Comparison of ENCODE assay signal across 29 cellular contexts in genomic region chr22:24833881-24834495, GRCh38. TPM values are rescaled to one million over a fixed set of nuclear protein-coding genes. Genes with fewer than 3 reads are reported as not detected.
"Had no signal": no experiment of that assay in that cellular context is flagged by ENCODE, and none has a peak within 500 bp of the region (broad histone marks: within the 10 kb centered on the region; RNA-seq: fewer than 3 reads in every experiment).

No MANE protein-coding gene starts in this region.

- DNase-seq: activated CD4-positive, alpha-beta T cell treated with anti-CD3 and anti-CD28 coated beads for 36 hours; activated CD4-positive, alpha-beta T cell treated with anti-CD3 and anti-CD28 coated beads, Interleukin-2, amount 50 U/mL, for 1 hour; activated CD8-positive, alpha-beta memory T cell treated with anti-CD3 and anti-CD28 coated beads, Interleukin-2, amount 50 U/mL, for 4 hours; activated CD8-positive, alpha-beta T cell treated with anti-CD3 and anti-CD28 coated beads for 36 hours; activated gamma-delta T cell treated with Interleukin-2 at 50 U/mL for 16 hours; activated naive CD4-positive, alpha-beta T cell treated with anti-CD3 and anti-CD28 coated beads, Interleukin-2, amount 10 ng/mL, durations not matched to agents 7 days and 5 days; activated naive CD8-positive, alpha-beta T cell treated with anti-CD3 and anti-CD28 coated beads for 36 hours; activated T-cell treated with anti-CD3 and anti-CD28 coated beads, Interleukin-2, amount 50 U/mL, for 72 hours; brain microvascular endothelial cell; Karpas-422; MM.1S; NCI-H1048; NCI-H146; NCI-H187 treated with DMSO at 0.1 percent for 48 hours; NCI-H2081 treated with DMSO at 0.1 percent for 48 hours; NCI-H446 treated with DMSO at 0.1 percent for 48 hours; NCI-H526 treated with DMSO at 0.1 percent for 48 hours; NK-92 treated with Interleukin-12 subunit alpha and Interleukin-12 subunit beta, amount 100 ng/mL, for 24 hours; Peyer's patch; Right ventricle myocardium superior; SJCRH30; SK-N-SH; T-helper 1 cell had no signal

- H3K4me1 Mint-ChIP-seq: activated CD4-positive, alpha-beta T cell treated with anti-CD3 and anti-CD28 coated beads for 36 hours; activated naive CD4-positive, alpha-beta T cell treated with anti-CD3 and anti-CD28 coated beads, Interleukin-2, amount 10 ng/mL, durations not matched to agents 7 days and 5 days; activated naive CD8-positive, alpha-beta T cell treated with anti-CD3 and anti-CD28 coated beads for 36 hours had no signal

- H3K27ac ChIP-seq: brain microvascular endothelial cell, cardiac muscle cell, Peyer's patch, RWPE1, SJCRH30, VCaP had no signal

- H3K36me3 Mint-ChIP-seq: activated naive CD4-positive, alpha-beta T cell treated with anti-CD3 and anti-CD28 coated beads, Interleukin-2, amount 10 ng/mL, durations not matched to agents 7 days and 5 days; activated naive CD8-positive, alpha-beta T cell treated with anti-CD3 and anti-CD28 coated beads for 36 hours had no signal

- H3K4me3 ChIP-seq: cardiac muscle cell, Peyer's patch, SJCRH30 had no signal

- ATAC-seq: activated CD4-positive, alpha-beta T cell treated with anti-CD3 and anti-CD28 coated beads for 36 hours; activated CD8-positive, alpha-beta T cell treated with anti-CD3 and anti-CD28 coated beads for 36 hours; activated T-cell treated with anti-CD3 and anti-CD28 coated beads, Interleukin-2, amount 50 U/mL, for 72 hours had no signal

- H3K9ac ChIP-seq: SK-N-SH had no signal

- H3K4me2 ChIP-seq: SK-N-SH had no signal

- H3K9me3 ChIP-seq: Peyer's patch, SJCRH30, SK-N-SH had no signal

- H3K4me1 ChIP-seq: Peyer's patch, SJCRH30 had no signal

- H3K36me3 ChIP-seq: brain microvascular endothelial cell, cardiac muscle cell, Peyer's patch, SJCRH30 had no signal

- H3K27ac Mint-ChIP-seq: activated CD4-positive, alpha-beta T cell treated with anti-CD3 and anti-CD28 coated beads for 36 hours; activated CD8-positive, alpha-beta T cell treated with anti-CD3 and anti-CD28 coated beads for 36 hours; activated naive CD4-positive, alpha-beta T cell treated with anti-CD3 and anti-CD28 coated beads, Interleukin-2, amount 10 ng/mL, durations not matched to agents 7 days and 5 days; activated naive CD8-positive, alpha-beta T cell treated with anti-CD3 and anti-CD28 coated beads for 36 hours; activated T-cell treated with anti-CD3 and anti-CD28 coated beads, Interleukin-2, amount 50 U/mL, for 72 hours; activated T-helper 2 cell treated with anti-CD3 and anti-CD28 coated beads, Interferon-gamma antibody, Interleukin-2, Interleukin-4, amounts not matched to agents 10 μg/mL and 5 μg/mL and 100 μg/mL, durations not matched to agents 14 hours and 24 hours and 36 hours had no signal

- H3K9me3 Mint-ChIP-seq: activated CD8-positive, alpha-beta T cell treated with anti-CD3 and anti-CD28 coated beads for 36 hours; activated naive CD4-positive, alpha-beta T cell treated with anti-CD3 and anti-CD28 coated beads, Interleukin-2, amount 10 ng/mL, durations not matched to agents 7 days and 5 days; activated naive CD8-positive, alpha-beta T cell treated with anti-CD3 and anti-CD28 coated beads for 36 hours; activated T-cell treated with anti-CD3 and anti-CD28 coated beads, Interleukin-2, amount 50 U/mL, for 72 hours; activated T-helper 2 cell treated with anti-CD3 and anti-CD28 coated beads, Interferon-gamma antibody, Interleukin-2, Interleukin-4, amounts not matched to agents 10 μg/mL and 5 μg/mL and 100 μg/mL, durations not matched to agents 14 hours and 24 hours and 36 hours had no signal

- H3K27me3 ChIP-seq: brain microvascular endothelial cell, cardiac muscle cell, Peyer's patch, SJCRH30 had no signal

- H3K27me3 Mint-ChIP-seq: activated CD4-positive, alpha-beta T cell treated with anti-CD3 and anti-CD28 coated beads for 36 hours; activated naive CD8-positive, alpha-beta T cell treated with anti-CD3 and anti-CD28 coated beads for 36 hours had no signal

- H3K4me3 Mint-ChIP-seq: activated CD4-positive, alpha-beta T cell treated with anti-CD3 and anti-CD28 coated beads for 36 hours; activated CD8-positive, alpha-beta T cell treated with anti-CD3 and anti-CD28 coated beads for 36 hours; activated naive CD4-positive, alpha-beta T cell treated with anti-CD3 and anti-CD28 coated beads, Interleukin-2, amount 10 ng/mL, durations not matched to agents 7 days and 5 days; activated naive CD8-positive, alpha-beta T cell treated with anti-CD3 and anti-CD28 coated beads for 36 hours; activated T-cell treated with anti-CD3 and anti-CD28 coated beads, Interleukin-2, amount 50 U/mL, for 72 hours had no signal

RNA-seq across cellular contexts. Expression of gene SGSM1, which starts 28.0 kb away (rescaled TPM):
- total RNA-seq: SJCRH30 had no signal
- polyA plus RNA-seq: cardiac muscle cell had no signal

RNA-seq across cellular contexts. Expression of gene PIWIL3, which starts 59.5 kb away (rescaled TPM):
- total RNA-seq: activated CD4-positive, alpha-beta T cell treated with anti-CD3 and anti-CD28 coated beads for 36 hours; activated CD8-positive, alpha-beta T cell treated with anti-CD3 and anti-CD28 coated beads for 36 hours; activated naive CD8-positive, alpha-beta T cell treated with anti-CD3 and anti-CD28 coated beads for 36 hours; activated T-cell treated with anti-CD3 and anti-CD28 coated beads, Interleukin-2, amount 50 U/mL, for 72 hours; activated T-helper 2 cell treated with anti-CD3 and anti-CD28 coated beads, Interferon-gamma antibody, Interleukin-2, Interleukin-4, amounts not matched to agents 10 μg/mL and 5 μg/mL and 100 μg/mL, durations not matched to agents 14 hours and 24 hours and 36 hours; cardiac muscle cell; Peyer's patch; Right ventricle myocardium superior; T-helper 2 cell treated with Interferon-gamma antibody and Interleukin-4, amounts not matched to agents 100 ng/mL and 5 ng/mL, for 36 hours had no signal
- polyA plus RNA-seq: adipose tissue, cardiac muscle cell, SK-N-SH had no signal
